1 cellular context compared by ENCODE assay signal in genomic region chr19:35569281-35569781, GRCh38.
TF ChIP-seq lines count a peak whose summit lies in the region.

No MANE protein-coding gene starts in this region.

TF ChIP-seq in HepG2, 621 proteins besides CTCF, POLR2A, EP300 and RAD21 (continued from another document and continues in another):
- TF ChIP-seq, protein P1, sequence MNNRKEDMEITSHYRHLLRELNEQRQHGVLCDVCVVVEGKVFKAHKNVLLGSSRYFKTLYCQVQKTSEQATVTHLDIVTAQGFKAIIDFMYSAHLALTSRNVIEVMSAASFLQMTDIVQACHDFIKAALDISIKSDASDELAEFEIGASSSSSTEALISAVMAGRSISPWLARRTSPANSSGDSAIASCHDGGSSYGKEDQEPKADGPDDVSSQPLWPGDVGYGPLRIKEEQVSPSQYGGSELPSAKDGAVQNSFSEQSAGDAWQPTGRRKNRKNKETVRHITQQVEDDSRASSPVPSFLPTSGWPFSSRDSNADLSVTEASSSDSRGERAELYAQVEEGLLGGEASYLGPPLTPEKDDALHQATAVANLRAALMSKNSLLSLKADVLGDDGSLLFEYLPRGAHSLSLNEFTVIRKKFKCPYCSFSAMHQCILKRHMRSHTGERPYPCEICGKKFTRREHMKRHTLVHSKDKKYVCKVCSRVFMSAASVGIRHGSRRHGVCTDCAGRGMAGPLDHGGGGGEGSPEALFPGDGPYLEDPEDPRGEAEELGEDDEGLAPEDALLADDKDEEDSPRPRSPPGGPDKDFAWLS (CRISPR knock-in tag; IDR thresholded peaks at IDR 0.05; ENCODE audit: borderline replicate concordance), result no peak
- TF ChIP-seq MAZ (IDR thresholded peaks at IDR 0.05; ENCODE audit: borderline replicate concordance, low read depth, low read length) (no peak), MAZ (CRISPR knock-in tag; IDR thresholded peaks at IDR 0.05; ENCODE audit: low read depth) (no peak; the same call in 1 of the 2 replicates), ZNF841 (CRISPR knock-in tag; IDR thresholded peaks at IDR 0.05; ENCODE audit: borderline replicate concordance) (no peak), ZNF580 (CRISPR knock-in tag; IDR thresholded peaks at IDR 0.05; ENCODE audit: borderline replicate concordance, low read depth) (no peak), FOXP1 (IDR thresholded peaks at IDR 0.05) (no peak), FOXP1 (CRISPR knock-in tag; IDR thresholded peaks at IDR 0.05) (peak; percentile 19; the same call in 1 of the 2 replicates), MXD4 (CRISPR knock-in tag; IDR thresholded peaks at IDR 0.05) (no peak), JUNB (CRISPR knock-in tag; IDR thresholded peaks at IDR 0.05; ENCODE audit: borderline replicate concordance) (no peak; the same call in 1 of the 2 replicates), PAX8 (CRISPR knock-in tag; IDR thresholded peaks at IDR 0.05; ENCODE audit: borderline replicate concordance) (no peak), BRD4 (CRISPR knock-in tag; IDR thresholded peaks at IDR 0.05) (no peak), RBAK (CRISPR knock-in tag; IDR thresholded peaks at IDR 0.05) (no peak; the same call in 1 of the 2 replicates), ZSCAN31 (CRISPR knock-in tag; IDR thresholded peaks at IDR 0.05; ENCODE audit: low read depth) (0 out of 2 replicates have a peak, but pooled peaks have one; percentile 56), ZBTB21 (CRISPR knock-in tag; IDR thresholded peaks at IDR 0.05) (no peak), GFI1 (CRISPR knock-in tag; IDR thresholded peaks at IDR 0.05; ENCODE audit: borderline replicate concordance) (peak; percentile 86; the same call in 1 of the 2 replicates), ZNF879 (CRISPR knock-in tag; IDR thresholded peaks at IDR 0.05) (no peak), ZNF605 (CRISPR knock-in tag; IDR thresholded peaks at IDR 0.05) (no peak), ZNF775 (CRISPR knock-in tag; IDR thresholded peaks at IDR 0.05; ENCODE audit: borderline replicate concordance) (no peak), TIGD3 (CRISPR knock-in tag; IDR thresholded peaks at IDR 0.05; ENCODE audit: borderline replicate concordance) (no peak), ATF4 (CRISPR knock-in tag; IDR thresholded peaks at IDR 0.05) (no peak), ZNF318 (CRISPR knock-in tag; IDR thresholded peaks at IDR 0.05) (no peak), FLYWCH1 (CRISPR knock-in tag; IDR thresholded peaks at IDR 0.05) (no peak), ZNF136 (CRISPR knock-in tag; IDR thresholded peaks at IDR 0.05; ENCODE audit: low read depth) (no peak), ZNF274 (CRISPR knock-in tag; IDR thresholded peaks at IDR 0.05) (no peak), PHF21A (CRISPR knock-in tag; IDR thresholded peaks at IDR 0.05) (peak; percentile 79), ZUFSP (CRISPR knock-in tag; IDR thresholded peaks at IDR 0.05; ENCODE audit: borderline replicate concordance) (no peak), GATAD1 (CRISPR knock-in tag; IDR thresholded peaks at IDR 0.05) (peak; percentile 37; the same call in 1 of the 2 replicates), CREB1 (IDR thresholded peaks at IDR 0.05) (no peak), CREB1 (CRISPR knock-in tag; IDR thresholded peaks at IDR 0.05) (0 out of 2 replicates have a peak, but pooled peaks have one; percentile 52), ZNF549 (CRISPR knock-in tag; IDR thresholded peaks at IDR 0.05) (no peak), ZNF441 (CRISPR knock-in tag; IDR thresholded peaks at IDR 0.05; ENCODE audit: borderline replicate concordance) (no peak), ZNF34 (CRISPR knock-in tag; IDR thresholded peaks at IDR 0.05; ENCODE audit: borderline replicate concordance) (no peak), ZSCAN29 (CRISPR knock-in tag; conservative IDR thresholded peaks at IDR 0.05) (no peak), ZNF747 (CRISPR knock-in tag; IDR thresholded peaks at IDR 0.05; ENCODE audit: borderline replicate concordance) (0 out of 2 replicates have a peak, but pooled peaks have one; percentile 42), KMT2A (CRISPR knock-in tag; IDR thresholded peaks at IDR 0.05) (no peak), ZNF567 (CRISPR knock-in tag; IDR thresholded peaks at IDR 0.05; ENCODE audit: borderline replicate concordance) (no peak), CHCHD3 (CRISPR knock-in tag; IDR thresholded peaks at IDR 0.05) (no peak), IKZF1 (IDR thresholded peaks at IDR 0.05) (no peak), ZNF557 (CRISPR knock-in tag; IDR thresholded peaks at IDR 0.05) (no peak), ZSCAN5A (CRISPR knock-in tag; IDR thresholded peaks at IDR 0.05; ENCODE audit: borderline replicate concordance) (no peak), SRSF9 (IDR thresholded peaks at IDR 0.05; ENCODE audit: borderline replicate concordance, insufficient read depth, low read depth, low read length, poor library complexity, severe bottlenecking) (no peak), ZNF138 (CRISPR knock-in tag; IDR thresholded peaks at IDR 0.05; ENCODE audit: low read depth) (no peak), ZNF576 (CRISPR knock-in tag; IDR thresholded peaks at IDR 0.05) (no peak), TEAD3 (CRISPR knock-in tag; optimal IDR thresholded peaks at IDR 0.05; ENCODE audit: borderline replicate concordance) (peak; percentile 56), ZNF282 (IDR thresholded peaks at IDR 0.05; ENCODE audit: partially characterized antibody) (no peak)
- TF ChIP-seq, protein P2, sequence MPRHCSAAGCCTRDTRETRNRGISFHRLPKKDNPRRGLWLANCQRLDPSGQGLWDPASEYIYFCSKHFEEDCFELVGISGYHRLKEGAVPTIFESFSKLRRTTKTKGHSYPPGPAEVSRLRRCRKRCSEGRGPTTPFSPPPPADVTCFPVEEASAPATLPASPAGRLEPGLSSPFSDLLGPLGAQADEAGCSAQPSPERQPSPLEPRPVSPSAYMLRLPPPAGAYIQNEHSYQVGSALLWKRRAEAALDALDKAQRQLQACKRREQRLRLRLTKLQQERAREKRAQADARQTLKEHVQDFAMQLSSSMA (CRISPR knock-in tag; IDR thresholded peaks at IDR 0.05), result no peak
- TF ChIP-seq, protein P3, sequence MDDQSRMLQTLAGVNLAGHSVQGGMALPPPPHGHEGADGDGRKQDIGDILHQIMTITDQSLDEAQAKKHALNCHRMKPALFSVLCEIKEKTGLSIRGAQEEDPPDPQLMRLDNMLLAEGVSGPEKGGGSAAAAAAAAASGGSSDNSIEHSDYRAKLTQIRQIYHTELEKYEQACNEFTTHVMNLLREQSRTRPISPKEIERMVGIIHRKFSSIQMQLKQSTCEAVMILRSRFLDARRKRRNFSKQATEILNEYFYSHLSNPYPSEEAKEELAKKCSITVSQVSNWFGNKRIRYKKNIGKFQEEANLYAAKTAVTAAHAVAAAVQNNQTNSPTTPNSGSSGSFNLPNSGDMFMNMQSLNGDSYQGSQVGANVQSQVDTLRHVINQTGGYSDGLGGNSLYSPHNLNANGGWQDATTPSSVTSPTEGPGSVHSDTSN (CRISPR knock-in tag; IDR thresholded peaks at IDR 0.05; ENCODE audit: borderline replicate concordance), result no peak
- TF ChIP-seq, protein P4, sequence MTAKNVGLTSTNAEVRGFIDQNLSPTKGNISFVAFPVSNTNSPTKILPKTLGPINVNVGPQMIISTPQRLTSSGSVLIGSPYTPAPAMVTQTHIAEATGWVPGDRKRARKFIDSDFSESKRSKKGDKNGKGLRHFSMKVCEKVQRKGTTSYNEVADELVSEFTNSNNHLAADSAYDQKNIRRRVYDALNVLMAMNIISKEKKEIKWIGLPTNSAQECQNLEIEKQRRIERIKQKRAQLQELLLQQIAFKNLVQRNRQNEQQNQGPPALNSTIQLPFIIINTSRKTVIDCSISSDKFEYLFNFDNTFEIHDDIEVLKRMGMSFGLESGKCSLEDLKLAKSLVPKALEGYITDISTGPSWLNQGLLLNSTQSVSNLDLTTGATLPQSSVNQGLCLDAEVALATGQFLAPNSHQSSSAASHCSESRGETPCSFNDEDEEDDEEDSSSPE (CRISPR knock-in tag; IDR thresholded peaks at IDR 0.05), result peak; percentile 65
